ENCODE assay signal across 10 cellular contexts in genomic region chr16:88628512-88628974, GRCh38.
DNase-seq lines count a peak whose midpoint lies in the region; ATAC-seq and TF ChIP-seq lines count a peak whose summit lies in the region.
"Had no signal": no experiment of that assay in that cellular context is flagged by ENCODE, and none has a peak within 500 bp of the region (broad histone marks: within the 10 kb centered on the region; RNA-seq: fewer than 3 reads in every experiment).

No MANE protein-coding gene starts in this region.

- H3K27me3 ChIP-seq in parathyroid adenoma (ENCODE audit: control insufficient read depth, insufficient read depth, low read length), result no peaks in the 10 kb centered on the region

- no peaks in the 10 kb centered on the region for H3K36me3 ChIP-seq in parathyroid adenoma (ENCODE audit: control insufficient read depth, insufficient read depth, low read length)

- TF ChIP-seq POLR2A in NB4 (IDR thresholded peaks at IDR 0.05; ENCODE audit: extremely low read depth, insufficient read length) (no peak), erythroblast (IDR thresholded peaks at IDR 0.05; ENCODE audit: low read length) (no peak)

- H3K27ac ChIP-seq in parathyroid adenoma, result no peak overlapping the region
- H3K27ac ChIP-seq: SK-N-MC had no signal

- H3K4me3 ChIP-seq in NB4 (ENCODE audit: low read depth, low read length), result no peak overlapping the region
- H3K4me3 ChIP-seq in parathyroid adenoma (ENCODE audit: low read depth, low read length), result no peak overlapping the region
- H3K4me3 ChIP-seq: SK-N-MC had no signal

- TF ChIP-seq CTCF in NB4 (IDR thresholded peaks at IDR 0.05; ENCODE audit: low read depth, low read length) (peak; percentile 60), parathyroid adenoma (IDR thresholded peaks at IDR 0.05) (peak; percentile 16)

- DNase-seq in NCI-H524 (lab: John Stamatoyannopoulos, UW) (peak; percentile 26 to 68), NCI-H524 treated with DMSO at 0.1 percent for 48 hours (lab: John Stamatoyannopoulos, UW) (no peak), NB4 (ENCODE audit: low read depth) (peak; percentile 66), erythroblast (lab: John Stamatoyannopoulos, UW) (peak; percentile 42), pons (ENCODE audit: low spot score) (no peak), NOMO-1 (lab: John Stamatoyannopoulos, UW; ENCODE audit: unreplicated experiment in 2 of 2) (no peak)
- DNase-seq: anterior cingulate cortex had no signal

- no peak overlapping the region for H3K4me2 ChIP-seq in parathyroid adenoma (ENCODE audit: low read length)

- H2AFZ ChIP-seq in parathyroid adenoma, result no peak overlapping the region

- no peaks in the 10 kb centered on the region for H3K9me3 ChIP-seq in parathyroid adenoma (ENCODE audit: control insufficient read depth, low read length)

- no peak overlapping the region for H3K9ac ChIP-seq in parathyroid adenoma

- no peaks in the 10 kb centered on the region for H3K4me1 ChIP-seq in parathyroid adenoma

- H3K79me2 ChIP-seq in parathyroid adenoma, result no peaks in the 10 kb centered on the region

- ATAC-seq in HG02884 (IDR thresholded peaks at IDR 0.05; ENCODE audit: unreplicated experiment), result no peak

Comparison
In these comparisons a context has a peak if more than half of its experiments do, and no peak if none do; other contexts are left out.
1. DNase-seq: peak in NCI-H524 (2 of 2), NB4 (single experiment) and erythroblast (2 of 2); none in NCI-H524 treated with DMSO at 0.1 percent for 48 hours (single experiment), pons (single experiment) and NOMO-1 (0 of 2).